Comparison of ENCODE assay signal across 13 cellular contexts in the genomic region with DNA sequence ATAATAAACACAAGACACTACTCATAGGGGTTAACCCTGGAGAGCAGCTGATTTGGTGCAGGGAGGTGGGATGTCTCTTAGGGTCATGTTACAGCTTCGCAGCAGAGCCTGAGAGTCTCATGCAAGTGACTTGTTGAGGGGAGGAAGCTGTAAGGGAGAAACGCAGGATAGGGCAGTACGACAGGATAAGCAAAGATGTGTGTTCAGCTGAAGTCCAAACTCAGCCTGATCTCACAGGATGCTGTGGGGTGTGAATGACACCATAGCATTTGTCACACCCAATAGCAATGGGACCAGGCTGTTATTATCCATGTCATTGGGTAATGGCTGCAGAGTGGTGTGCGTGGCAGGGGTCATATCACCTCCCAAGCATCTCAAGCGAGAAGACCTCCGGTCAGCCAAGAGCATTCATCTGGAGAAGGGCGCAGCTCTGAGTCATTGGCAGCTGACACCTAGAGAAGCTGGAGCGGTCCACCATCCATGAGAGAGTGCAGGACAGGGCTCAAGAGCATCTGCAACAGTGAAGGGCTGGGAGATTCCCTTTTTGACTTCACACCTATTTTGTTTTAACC. TPM values are rescaled to one million over a fixed set of nuclear protein-coding genes. Genes with fewer than 3 reads are reported as not detected.
A peak's percentile ranks its signal among the peaks of the same experiment; 100 is the strongest.
DNase-seq lines count a peak whose midpoint lies in the region; ATAC-seq and TF ChIP-seq lines count a peak whose summit lies in the region.
"Had no signal": no experiment of that assay in that cellular context is flagged by ENCODE, and none has a peak within 500 bp of the region (broad histone marks: within the 10 kb centered on the region; RNA-seq: fewer than 3 reads in every experiment).

No MANE protein-coding gene starts in this region.

- DNase-seq in AG08395 (ENCODE audit: low spot score) (peak; percentile 55), HFF-Myc (ENCODE audit: extremely low read depth, low read depth) (peak; percentile 85), choroid plexus epithelial cell (ENCODE audit: low read depth) (peak; percentile 96), NCI-H524 (lab: John Stamatoyannopoulos, UW) (no peak), hepatic stellate cell (ENCODE audit: low spot score) (no peak)
- DNase-seq in naive thymus-derived CD4-positive, alpha-beta T cell: no peak
- DNase-seq in activated T-cell treated with anti-CD3 and anti-CD28 coated beads, Interleukin-2, amount 50 U/mL, for 24 hours: no peak
- DNase-seq: activated CD8-positive, alpha-beta memory T cell treated with anti-CD3 and anti-CD28 coated beads, Interleukin-2, amount 10 ng/mL, durations not matched to agents 7 days and 5 days; Kasumi-1; NCI-H748 treated with DMSO at 0.1 percent for 48 hours; stimulated activated naive CD4-positive, alpha-beta T cell treated with Interleukin-2 at 50 U/mL for 16 hours had no signal

- ATAC-seq in naive thymus-derived CD4-positive, alpha-beta T cell: peak; percentile 37
- ATAC-seq in GM18519 (IDR thresholded peaks at IDR 0.05; ENCODE audit: low FRiP score, unreplicated experiment): no peak

- CTCF ChIA-PET in naive thymus-derived CD4-positive, alpha-beta T cell (lab: Charles Lee): no interaction called here

- peaks cover 0 to 2% (median 0%) of the 10 kb centered on the region in 7 donors for H3K4me1 Mint-ChIP-seq in naive thymus-derived CD4-positive, alpha-beta T cell
- peaks cover 7% of the 10 kb centered on the region for H3K4me1 Mint-ChIP-seq in activated T-cell treated with anti-CD3 and anti-CD28 coated beads, Interleukin-2, amount 50 U/mL, for 24 hours (ENCODE audit: low read depth)

- H3K27me3 Mint-ChIP-seq in naive thymus-derived CD4-positive, alpha-beta T cell: no peaks in the 10 kb centered on the region
- H3K27me3 Mint-ChIP-seq in activated T-cell treated with anti-CD3 and anti-CD28 coated beads, Interleukin-2, amount 50 U/mL, for 24 hours: no peaks in the 10 kb centered on the region
- H3K27me3 Mint-ChIP-seq: activated CD8-positive, alpha-beta memory T cell treated with anti-CD3 and anti-CD28 coated beads, Interleukin-2, amount 10 ng/mL, durations not matched to agents 7 days and 5 days had no signal

- no peaks in the 10 kb centered on the region for H3K4me1 ChIP-seq in naive thymus-derived CD4-positive, alpha-beta T cell (ENCODE audit: control insufficient read depth in 2 of 2, insufficient read depth in 2 of 2, low read length in 2 of 2)

- H3K4me3 ChIP-seq in HFF-Myc (replicated peaks; ENCODE audit: low read depth, low read length): no peak overlapping the region
- no peak overlapping the region for H3K4me3 ChIP-seq in choroid plexus epithelial cell (ENCODE audit: low read depth, low read length)
- H3K4me3 ChIP-seq in naive thymus-derived CD4-positive, alpha-beta T cell (ENCODE audit: low read length): no peak overlapping the region
- H3K4me3 ChIP-seq: lung had no signal

- peaks cover 0 to 31% (median 7%) of the 10 kb centered on the region in 5 donors for H3K36me3 Mint-ChIP-seq in naive thymus-derived CD4-positive, alpha-beta T cell
- peaks cover 37% of the 10 kb centered on the region for H3K36me3 Mint-ChIP-seq in activated T-cell treated with anti-CD3 and anti-CD28 coated beads, Interleukin-2, amount 50 U/mL, for 24 hours (ENCODE audit: low read depth)
- H3K36me3 Mint-ChIP-seq: activated CD8-positive, alpha-beta memory T cell treated with anti-CD3 and anti-CD28 coated beads, Interleukin-2, amount 10 ng/mL, durations not matched to agents 7 days and 5 days had no signal

- TF ChIP-seq CTCF in HFF-Myc (IDR thresholded peaks at IDR 0.05; ENCODE audit: low read depth, low read length, missing control alignments): no peak
- no peak for TF ChIP-seq CTCF in choroid plexus epithelial cell (conservative IDR thresholded peaks at IDR 0.05; ENCODE audit: low read depth, low read length)

- H3K27me3 ChIP-seq in naive thymus-derived CD4-positive, alpha-beta T cell (ENCODE audit: control insufficient read depth in 2 of 2, insufficient read depth in 2 of 2, low read length in 2 of 2): no peaks in the 10 kb centered on the region

- intact Hi-C loops in naive thymus-derived CD4-positive, alpha-beta T cell (cut with micrococcal nuclease): no loop called here

- no peaks in the 10 kb centered on the region for H3K9me3 ChIP-seq in naive thymus-derived CD4-positive, alpha-beta T cell (ENCODE audit: control insufficient read depth in 2 of 3, low read length in 3 of 3)

- H3K36me3 ChIP-seq in naive thymus-derived CD4-positive, alpha-beta T cell (ENCODE audit: control insufficient read depth in 2 of 3, insufficient read depth in 3 of 3, low read length in 3 of 3): peaks cover 0 to 36% (median 4%) of the 10 kb centered on the region in 3 experiments

- no peak overlapping the region for H3K27ac ChIP-seq in naive thymus-derived CD4-positive, alpha-beta T cell (ENCODE audit: low read depth, low read length)

- no peak overlapping the region for H3K27ac Mint-ChIP-seq in naive thymus-derived CD4-positive, alpha-beta T cell
- H3K27ac Mint-ChIP-seq in activated T-cell treated with anti-CD3 and anti-CD28 coated beads, Interleukin-2, amount 50 U/mL, for 24 hours: no peak overlapping the region
- H3K27ac Mint-ChIP-seq: activated CD8-positive, alpha-beta memory T cell treated with anti-CD3 and anti-CD28 coated beads, Interleukin-2, amount 10 ng/mL, durations not matched to agents 7 days and 5 days had no signal

- POLR2A ChIA-PET in naive thymus-derived CD4-positive, alpha-beta T cell (lab: Charles Lee): no interaction called here

- H3K9me3 Mint-ChIP-seq in naive thymus-derived CD4-positive, alpha-beta T cell: no peaks in the 10 kb centered on the region
- H3K9me3 Mint-ChIP-seq in activated T-cell treated with anti-CD3 and anti-CD28 coated beads, Interleukin-2, amount 50 U/mL, for 24 hours: no peaks in the 10 kb centered on the region

- H3K4me3 Mint-ChIP-seq in naive thymus-derived CD4-positive, alpha-beta T cell: no peak overlapping the region
- H3K4me3 Mint-ChIP-seq in activated T-cell treated with anti-CD3 and anti-CD28 coated beads, Interleukin-2, amount 50 U/mL, for 24 hours: no peak overlapping the region
- H3K4me3 Mint-ChIP-seq: activated CD8-positive, alpha-beta memory T cell treated with anti-CD3 and anti-CD28 coated beads, Interleukin-2, amount 10 ng/mL, durations not matched to agents 7 days and 5 days had no signal

RNA-seq across cellular contexts. Expression of gene RPL26L1, which starts 49.2 kb away (rescaled TPM):
- 10 to 100 TPM in 3 of 5 experiments, 1 to 10 TPM in 2; 9.6 to 40.0 (median 12.9) TPM for total RNA-seq in naive thymus-derived CD4-positive, alpha-beta T cell
- 10 to 100 TPM; 29.7 to 37.1 TPM for polyA plus RNA-seq in naive thymus-derived CD4-positive, alpha-beta T cell

Comparison
In these comparisons a context has a peak if more than half of its experiments do, and no peak if none do; other contexts are left out.
1. DNase-seq: peak in AG08395 (single experiment), HFF-Myc (single experiment) and choroid plexus epithelial cell (single experiment); none in naive thymus-derived CD4-positive, alpha-beta T cell (0 of 9), NCI-H524 (0 of 2), activated T-cell treated with anti-CD3 and anti-CD28 coated beads, Interleukin-2, amount 50 U/mL, for 24 hours (single experiment) and hepatic stellate cell (single experiment).